Comparison of ENCODE assay signal across 10 cellular contexts in genomic region chr9:70398145-70398556, GRCh38. TPM values are rescaled to one million over a fixed set of nuclear protein-coding genes. Genes with fewer than 3 reads are reported as not detected.
DNase-seq lines count a peak whose midpoint lies in the region; ATAC-seq, FAIRE-seq and TF ChIP-seq lines count a peak whose summit lies in the region.
"Had no signal": no experiment of that assay in that cellular context is flagged by ENCODE, and none has a peak within 500 bp of the region (broad histone marks: within the 10 kb centered on the region; RNA-seq: fewer than 3 reads in every experiment).

No MANE protein-coding gene starts in this region.

- no peak overlapping the region for H3K56ac ChIP-seq in H9 (ENCODE audit: insufficient read length, low read depth, low read length)

- H3K27ac ChIP-seq in thymus (ENCODE audit: low read depth) = peak overlapping the region; percentile 77
- no peak overlapping the region for H3K27ac ChIP-seq in H9 (ENCODE audit: insufficient read length, low read depth, low read length)
- no peak overlapping the region for H3K27ac ChIP-seq in effector memory CD4-positive, alpha-beta T cell (ENCODE audit: insufficient read depth, low read length, poor library complexity, severe bottlenecking)

- no peak overlapping the region for H2BK20ac ChIP-seq in H9 (ENCODE audit: low read depth, low read length, poor library complexity, severe bottlenecking)

- H2BK5ac ChIP-seq in H9 (ENCODE audit: insufficient read length, low read length) = no peak overlapping the region

- FAIRE-seq in GM12892 (lab: Jason Lieb, UNC) = peak; percentile 82
- FAIRE-seq: astrocyte had no signal

- DNase-seq in GM12892 (ENCODE audit: insufficient read length) (no peak), Kasumi-1 (lab: John Stamatoyannopoulos, UW) (peak; percentile 84 to 89), H9 (no peak), HuH-7 (ENCODE audit: low spot score) (no peak)
- DNase-seq in effector memory CD4-positive, alpha-beta T cell = no peak

- no peak overlapping the region for H2BK15ac ChIP-seq in H9 (ENCODE audit: low read depth, low read length)

- no peak overlapping the region for H2BK120ac ChIP-seq in H9 (ENCODE audit: low read depth, low read length, poor library complexity, severe bottlenecking)

- H3K23me2 ChIP-seq in H9 (ENCODE audit: insufficient read length, low read depth, low read length, poor library complexity, severe bottlenecking) = no peaks in the 10 kb centered on the region

- no peaks in the 10 kb centered on the region for H3K79me1 ChIP-seq in H9 (ENCODE audit: insufficient read depth, low read depth, low read length, poor library complexity, severe bottlenecking)

- TF ChIP-seq POLR2A in GM12892 (IDR thresholded peaks at IDR 0.05; ENCODE audit: low read depth, low read length) = no peak

- no peak overlapping the region for H2AFZ ChIP-seq in H9 (ENCODE audit: low read length)

- H3K14ac ChIP-seq in H9 (ENCODE audit: insufficient read depth, low read length) = no peak overlapping the region

- H3K4ac ChIP-seq in H9 (ENCODE audit: low read depth, low read length) = no peak overlapping the region

- no peaks in the 10 kb centered on the region for H3K9me3 Mint-ChIP-seq in dendritic cell treated with granulocyte-macrophage colony-stimulating factor and Interleukin-4, amounts not matched to agents 40 ng/mL and 50 ng/mL, for 4 days
- H3K9me3 Mint-ChIP-seq in H9 = no peaks in the 10 kb centered on the region

- H4K8ac ChIP-seq in H9 (replicated peaks; ENCODE audit: insufficient read length, low read depth, low read length) = no peak overlapping the region

- H3K4me1 Mint-ChIP-seq in dendritic cell treated with granulocyte-macrophage colony-stimulating factor and Interleukin-4, amounts not matched to agents 40 ng/mL and 50 ng/mL, for 4 days (ENCODE audit: low read depth) = peaks cover 49% of the 10 kb centered on the region
- H3K4me1 Mint-ChIP-seq in H9 = no peaks in the 10 kb centered on the region

- H3K27me3 ChIP-seq in thymus (ENCODE audit: control insufficient read depth, insufficient read depth) (no peaks in the 10 kb centered on the region), H9 (ENCODE audit: insufficient read depth, low read length) (no peaks in the 10 kb centered on the region)
- no peaks in the 10 kb centered on the region for H3K27me3 ChIP-seq in effector memory CD4-positive, alpha-beta T cell (replicated peaks; ENCODE audit: control insufficient read depth, insufficient read depth, low read length, poor library complexity, severe bottlenecking)

- no peaks in the 10 kb centered on the region for H3K27me3 Mint-ChIP-seq in dendritic cell treated with granulocyte-macrophage colony-stimulating factor and Interleukin-4, amounts not matched to agents 40 ng/mL and 50 ng/mL, for 4 days
- H3K27me3 Mint-ChIP-seq in H9 (ENCODE audit: low read depth) = peaks cover 17% of the 10 kb centered on the region

- no peaks in the 10 kb centered on the region for H3K4me1 ChIP-seq in thymus (ENCODE audit: control insufficient read depth, insufficient read depth, low read length)
- H3K4me1 ChIP-seq in H9 (ENCODE audit: insufficient read depth, low read length) = no peaks in the 10 kb centered on the region
- H3K4me1 ChIP-seq in effector memory CD4-positive, alpha-beta T cell (ENCODE audit: control insufficient read depth, insufficient read depth, low read length, poor library complexity, severe bottlenecking) = peaks cover 24% of the 10 kb centered on the region

- no peak overlapping the region for H2AK5ac ChIP-seq in H9 (ENCODE audit: insufficient read length, low read length)

- peak overlapping the region; percentile 26 for H3K4me3 Mint-ChIP-seq in dendritic cell treated with granulocyte-macrophage colony-stimulating factor and Interleukin-4, amounts not matched to agents 40 ng/mL and 50 ng/mL, for 4 days
- H3K4me3 Mint-ChIP-seq in H9 = no peak overlapping the region

- no peak overlapping the region for H3K9ac ChIP-seq in H9 (ENCODE audit: extremely low read depth, insufficient read length, low read length)

- 21% methylated on average over 4 of the region's 4 CpGs for WGBS in thymus
- no CpG with 5 or more reads among the region's 4 CpGs for WGBS in H9 (ENCODE audit: extremely low coverage, insufficient read length, low lambda C conversion rate)

- H3K4me2 ChIP-seq in H9 (ENCODE audit: insufficient read depth, insufficient read length, low read length) = no peak overlapping the region

- TF ChIP-seq CTCF in H9 (conservative IDR thresholded peaks at IDR 0.05) = no peak

- H3K9me3 ChIP-seq in thymus (ENCODE audit: control insufficient read depth) = no peaks in the 10 kb centered on the region
- no peaks in the 10 kb centered on the region for H3K9me3 ChIP-seq in H9 (ENCODE audit: control insufficient read depth, low read depth, low read length)
- no peaks in the 10 kb centered on the region for H3K9me3 ChIP-seq in effector memory CD4-positive, alpha-beta T cell (ENCODE audit: control insufficient read depth, low read length)

- H3K36me3 Mint-ChIP-seq in dendritic cell treated with granulocyte-macrophage colony-stimulating factor and Interleukin-4, amounts not matched to agents 40 ng/mL and 50 ng/mL, for 4 days (ENCODE audit: low read depth) = no peaks in the 10 kb centered on the region
- no peaks in the 10 kb centered on the region for H3K36me3 Mint-ChIP-seq in H9 (ENCODE audit: insufficient read depth in 1 of 3, low read depth in 3 of 3)

- no peak overlapping the region for H4K5ac ChIP-seq in H9 (ENCODE audit: insufficient read length, low read depth, low read length)

- peak overlapping the region; percentile 67 for H3K27ac Mint-ChIP-seq in dendritic cell treated with granulocyte-macrophage colony-stimulating factor and Interleukin-4, amounts not matched to agents 40 ng/mL and 50 ng/mL, for 4 days
- no peak overlapping the region for H3K27ac Mint-ChIP-seq in H9

- no peaks in the 10 kb centered on the region for H3K79me2 ChIP-seq in H9 (ENCODE audit: insufficient read depth, low read length)

- ATAC-seq in GM21576 (IDR thresholded peaks at IDR 0.05; ENCODE audit: unreplicated experiment) = peak; percentile 99
- ATAC-seq: HCT116 had no signal

- no peak overlapping the region for H3K23ac ChIP-seq in H9 (ENCODE audit: insufficient read length, low read depth, low read length)

- no peak overlapping the region for H3K4me3 ChIP-seq in thymus (ENCODE audit: low read length)
- H3K4me3 ChIP-seq in effector memory CD4-positive, alpha-beta T cell (ENCODE audit: insufficient read depth, low read depth, low read length, poor library complexity, severe bottlenecking) = no peak overlapping the region

- no peaks in the 10 kb centered on the region for H3K36me3 ChIP-seq in thymus (ENCODE audit: control insufficient read depth, insufficient read depth)
- no peaks in the 10 kb centered on the region for H3K36me3 ChIP-seq in effector memory CD4-positive, alpha-beta T cell (ENCODE audit: control insufficient read depth, insufficient read depth, low read length)

- H3K18ac ChIP-seq in H9 (ENCODE audit: insufficient read length, low read depth, low read length) = no peak overlapping the region

- H4K20me1 ChIP-seq in H9 (ENCODE audit: control insufficient read depth, insufficient read depth, insufficient read length) = no peaks in the 10 kb centered on the region

- H3T11ph ChIP-seq in H9 (ENCODE audit: low read length) = no peak overlapping the region

- no peak overlapping the region for H4K91ac ChIP-seq in H9 (ENCODE audit: insufficient read length, low read depth, low read length)

- intact Hi-C loops in dendritic cell treated with granulocyte-macrophage colony-stimulating factor and Interleukin-4, amounts not matched to agents 40 ng/mL and 50 ng/mL, for 4 days (cut with micrococcal nuclease) = loop anchor here (10.0 kb wide), 1 partner anchor 53 kb away; no protein-coding TSS in a partner anchor

- H2BK12ac ChIP-seq in H9 (ENCODE audit: insufficient read length, low read depth, low read length) = no peak overlapping the region

RNA-seq across cellular contexts. Expression of gene KLF9, which starts 16.3 kb away (rescaled TPM):
- polyA plus RNA-seq in GM12892 (2012; ENCODE audit: missing spikeins) = 0.78 TPM
- 35.3 TPM for polyA plus RNA-seq in thymus
- 0.18 and 0.26 TPM in 2 replicates for total RNA-seq in H9 (2021)

Comparison
In these comparisons a context has a peak if more than half of its experiments do, and no peak if none do; other contexts are left out.
1. DNase-seq: peak in Kasumi-1 (2 of 2); none in GM12892 (single experiment), H9 (single experiment), HuH-7 (single experiment) and effector memory CD4-positive, alpha-beta T cell (0 of 3).